ENCODE assay signal across 36 cellular contexts in genomic region chr6:126140015-126140414, GRCh38.
"Had no signal": no experiment of that assay in that cellular context is flagged by ENCODE, and none has a peak within 500 bp of the region (broad histone marks: within the 10 kb centered on the region; RNA-seq: fewer than 3 reads in every experiment).

No MANE protein-coding gene starts in this region.

- H3K36me3 ChIP-seq: MG63 had no signal

- H3K9me3 ChIP-seq: MG63 had no signal

- H3K27me3 ChIP-seq: MG63 had no signal

- DNase-seq: Karpas-422, Kasumi-1, MG63, MM.1S, MV-4-11, NCI-H1048, NCI-H1092, NCI-H1092 treated with DMSO at 0.1 percent for 48 hours, NCI-H1105, NCI-H1105 treated with DMSO at 0.1 percent for 48 hours, NCI-H1417, NCI-H1417 treated with DMSO at 0.1 percent for 48 hours, NCI-H1436, NCI-H1436 treated with DMSO at 0.1 percent for 48 hours, NCI-H146, NCI-H1694, NCI-H1694 treated with DMSO at 0.1 percent for 48 hours, NCI-H187, NCI-H187 treated with DMSO at 0.1 percent for 48 hours, NCI-H1930, NCI-H2029, NCI-H2029 treated with DMSO at 0.1 percent for 48 hours, NCI-H2081, NCI-H2081 treated with DMSO at 0.1 percent for 48 hours, NCI-H2107, NCI-H2171, NCI-H2171 treated with DMSO at 0.1 percent for 48 hours, NCI-H2227 treated with DMSO at 0.1 percent for 48 hours, NCI-H226, NCI-H345, NCI-H446, NCI-H446 treated with DMSO at 0.1 percent for 48 hours, NCI-H510A, NCI-H510A treated with DMSO at 0.1 percent for 48 hours, NCI-H524, NCI-H524 treated with DMSO at 0.1 percent for 48 hours had no signal

- H3K4me3 ChIP-seq: MG63 had no signal
